Comparison of ENCODE assay signal across 1 cellular context in genomic region chr19:5943623-5944022, GRCh38.
A peak's percentile ranks its signal among the peaks of the same experiment; 100 is the strongest.
TF ChIP-seq lines count a peak whose summit lies in the region.

No MANE protein-coding gene starts in this region.

TF ChIP-seq in K562, 482 proteins besides CTCF, POLR2A, EP300 and RAD21:
- TF ChIP-seq ARID3A (IDR thresholded peaks at IDR 0.05; ENCODE audit: borderline replicate concordance, low read depth, low read length) (no peak), HDAC3 (IDR thresholded peaks at IDR 0.05; ENCODE audit: borderline replicate concordance, partially characterized antibody) (no peak), HINFP (tag; conservative IDR thresholded peaks at IDR 0.05; ENCODE audit: low read depth) (no peak), KAT2B (IDR thresholded peaks at IDR 0.05; ENCODE audit: low read depth, low read length) (no peak), CREB1 (IDR thresholded peaks at IDR 0.05) (no peak), CREB1 (CRISPR knock-in tag; IDR thresholded peaks at IDR 0.05) (no peak), ZNF263 (CRISPR knock-in tag; IDR thresholded peaks at IDR 0.05; ENCODE audit: borderline replicate concordance) (no peak), GTF2A2 (tag; IDR thresholded peaks at IDR 0.05) (no peak), HMGN3 (IDR thresholded peaks at IDR 0.05; ENCODE audit: borderline replicate concordance, extremely low read depth, insufficient read length, low read depth, low read length) (no peak), OTX1 (CRISPR knock-in tag; IDR thresholded peaks at IDR 0.05) (no peak), ZSCAN32 (CRISPR knock-in tag; IDR thresholded peaks at IDR 0.05) (no peak), MEF2A (IDR thresholded peaks at IDR 0.05; ENCODE audit: control insufficient read depth, low read depth, low read length) (no peak), KAT8 (IDR thresholded peaks at IDR 0.05; ENCODE audit: low read depth) (no peak), ATF7 (IDR thresholded peaks at IDR 0.05) (peak; percentile 65; the same call in 1 of the 2 replicates), IFI16 (CRISPR knock-in tag; IDR thresholded peaks at IDR 0.05) (no peak), ZNF318 (IDR thresholded peaks at IDR 0.05; ENCODE audit: borderline replicate concordance in 1 of 2, low read depth in 1 of 2) (no peak), JUND (IDR thresholded peaks at IDR 0.05; ENCODE audit: borderline replicate concordance, low read depth, low read length) (peak; percentile 13; the same call in 1 of the 2 replicates), JUND (tag; IDR thresholded peaks at IDR 0.05; ENCODE audit: borderline replicate concordance, low read depth, low read length) (peak; percentile 34; the same call in 1 of the 3 replicates), ATF3 (IDR thresholded peaks at IDR 0.05) (peak; percentile 84), ATF3 (CRISPR knock-in tag; conservative IDR thresholded peaks at IDR 0.05) (no peak), C11orf30 (IDR thresholded peaks at IDR 0.05; ENCODE audit: low read depth) (no peak), CXXC5 (CRISPR knock-in tag; IDR thresholded peaks at IDR 0.05) (no peak)
